19 cellular contexts compared by ENCODE assay signal in the genomic region with DNA sequence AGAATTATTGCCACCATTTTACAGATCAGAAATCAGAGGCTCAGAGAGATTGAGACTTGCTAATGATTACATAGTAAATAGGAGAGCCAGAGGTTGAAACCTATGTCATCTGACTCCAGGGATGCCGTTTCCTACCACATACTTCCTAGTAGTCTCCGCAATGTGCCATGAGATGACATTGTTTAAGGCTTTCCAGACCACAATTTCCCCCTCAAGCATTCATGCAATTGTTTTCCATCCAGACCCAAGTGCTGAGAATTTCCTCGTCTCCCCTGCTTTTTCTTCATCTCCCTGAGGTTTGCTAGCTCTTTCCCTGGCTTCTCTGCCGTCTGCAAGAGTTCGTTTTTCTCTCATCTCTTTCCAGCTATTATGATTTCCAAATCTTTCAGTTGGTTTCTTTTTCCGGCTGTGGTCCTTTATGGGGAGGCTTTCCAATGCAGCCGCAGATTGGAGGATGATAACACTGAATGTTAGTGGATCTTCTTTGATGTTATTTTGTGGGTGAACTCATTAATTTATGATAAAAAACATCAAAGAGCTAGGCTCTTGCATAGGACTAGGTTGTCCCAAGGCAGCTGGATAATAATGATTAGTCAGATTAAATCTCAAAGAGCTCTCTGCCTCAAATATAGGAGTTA. TPM values are rescaled to one million over a fixed set of nuclear protein-coding genes. Genes with fewer than 3 reads are reported as not detected.
A peak's percentile ranks its signal among the peaks of the same experiment; 100 is the strongest.
DNase-seq lines count a peak whose midpoint lies in the region; ATAC-seq, FAIRE-seq and TF ChIP-seq lines count a peak whose summit lies in the region.
"Had no signal": no experiment of that assay in that cellular context is flagged by ENCODE, and none has a peak within 500 bp of the region (broad histone marks: within the 10 kb centered on the region; RNA-seq: fewer than 3 reads in every experiment).

No MANE protein-coding gene starts in this region.

- TF ChIP-seq POLR2A in HCT116 (IDR thresholded peaks at IDR 0.05; ENCODE audit: borderline replicate concordance, extremely low read depth, insufficient read depth, insufficient read length) (no peak), H54 (IDR thresholded peaks at IDR 0.05; ENCODE audit: low read depth, low read length) (no peak), ovary (IDR thresholded peaks at IDR 0.05) (no peak)

- no peak for FAIRE-seq in H54 (lab: Jason Lieb, UNC)
- FAIRE-seq: K562 had no signal

- no peak overlapping the region for H3K27ac ChIP-seq in BLaER1 treated with 17β-estradiol and CSF1 and Interleukin-3, amounts not matched to agents 10 nM and 100 nM
- no peak overlapping the region for H3K27ac ChIP-seq in HCT116 (ENCODE audit: low read depth, low read length)
- H3K27ac ChIP-seq in PC-3 (ENCODE audit: low read length), result peak overlapping the region; percentile 49
- H3K27ac ChIP-seq in ovary, result no peak overlapping the region
- H3K27ac ChIP-seq: gastrocnemius medialis, thoracic aorta had no signal

- H3K36me3 ChIP-seq in BLaER1 treated with 17β-estradiol and CSF1 and Interleukin-3, amounts not matched to agents 10 nM and 100 nM, result no peaks in the 10 kb centered on the region
- H3K36me3 ChIP-seq in HCT116 (ENCODE audit: control insufficient read depth in 1 of 2, insufficient read depth in 2 of 2, low read length in 2 of 2), result no peaks in the 10 kb centered on the region
- no peaks in the 10 kb centered on the region for H3K36me3 ChIP-seq in PC-3 (ENCODE audit: low read depth, low read length)
- H3K36me3 ChIP-seq in ovary, result no peaks in the 10 kb centered on the region
- H3K36me3 ChIP-seq: BE2C, gastrocnemius medialis, thoracic aorta had no signal

- H4K20me1 ChIP-seq in BLaER1 treated with 17β-estradiol and CSF1 and Interleukin-3, amounts not matched to agents 10 nM and 100 nM, result peaks cover 0 to 10% (median 0%) of the 10 kb centered on the region in 11 experiments; a peak in 2 of 22 replicates
- H4K20me1 ChIP-seq in HCT116 (ENCODE audit: insufficient read depth), result no peaks in the 10 kb centered on the region
- no peaks in the 10 kb centered on the region for H4K20me1 ChIP-seq in PC-3 (ENCODE audit: low read length)

- BruUV-seq in HCT116 (replicated peaks; lab: Mats Ljungman, UMichigan) (no TSS peak), PC-3 (replicated peaks; lab: Mats Ljungman, UMichigan) (no TSS peak)

- H3F3A ChIP-seq in PC-3 (ENCODE audit: low read length, unreplicated experiment), result no peaks in the 10 kb centered on the region

- POLR2A ChIA-PET in HCT116 (lab: Charles Lee) (no interaction called here), PC-3 (lab: Charles Lee; ENCODE audit: unreplicated experiment) (interaction anchor here (0.5 to 0.6 kb wide), 2 partner anchors 55 to 248 kb away, joined by 3 read pairs; no protein-coding TSS in a partner anchor)

- no peak for TF ChIP-seq RAD21 in HCT116 (IDR thresholded peaks at IDR 0.05; ENCODE audit: low read depth)

- peak overlapping the region; percentile 49 to 76 (median 64) for H3K4me2 ChIP-seq in BLaER1 treated with 17β-estradiol and CSF1 and Interleukin-3, amounts not matched to agents 10 nM and 100 nM
- H3K4me2 ChIP-seq in HCT116 (ENCODE audit: low read length), result peak overlapping the region; percentile 20
- H3K4me2 ChIP-seq in PC-3 (ENCODE audit: low read length), result peak overlapping the region; percentile 46

- peaks cover 27 to 35% (median 31%) of the 10 kb centered on the region in 10 experiments for H3K4me1 ChIP-seq in BLaER1 treated with 17β-estradiol and CSF1 and Interleukin-3, amounts not matched to agents 10 nM and 100 nM
- H3K4me1 ChIP-seq in HCT116 (ENCODE audit: control insufficient read depth in 1 of 2, insufficient read depth in 2 of 2, low read length in 2 of 2), result peaks cover 13 to 29% of the 10 kb centered on the region in 2 experiments
- H3K4me1 ChIP-seq in PC-3 (ENCODE audit: insufficient read depth, low read length), result peaks cover 19% of the 10 kb centered on the region
- no peaks in the 10 kb centered on the region for H3K4me1 ChIP-seq in ovary (ENCODE audit: insufficient read depth)

- H3K9ac ChIP-seq in BLaER1 treated with 17β-estradiol and CSF1 and Interleukin-3, amounts not matched to agents 10 nM and 100 nM, result no peak overlapping the region
- H3K9ac ChIP-seq in HCT116 (ENCODE audit: low read length) (no peak overlapping the region), PC-3 (ENCODE audit: low read length) (no peak overlapping the region; the same call in 1 of the 2 replicates)

- H2AFZ ChIP-seq in HCT116 (ENCODE audit: low read depth, low read length, poor library complexity, severe bottlenecking) (no peak overlapping the region), PC-3 (ENCODE audit: low read length) (no peak overlapping the region)

- H3K79me2 ChIP-seq in HCT116 (ENCODE audit: insufficient read depth, low read length) (no peaks in the 10 kb centered on the region), PC-3 (ENCODE audit: low read length) (no peaks in the 10 kb centered on the region)

- no peak for TF ChIP-seq CTCF in HCT116 (IDR thresholded peaks at IDR 0.05 in 2 of 3, conservative IDR thresholded peaks at IDR 0.05 in 1 of 3; ENCODE audit: borderline replicate concordance in 1 of 3, insufficient read depth in 1 of 3, low read depth in 2 of 3, low read length in 2 of 3)
- TF ChIP-seq CTCF in PC-3 (conservative IDR thresholded peaks at IDR 0.05; ENCODE audit: low read depth, low read length), result no peak
- no peak for TF ChIP-seq CTCF in fibroblast of the aortic adventitia (IDR thresholded peaks at IDR 0.05; ENCODE audit: insufficient read depth, low read length)
- TF ChIP-seq CTCF in ovary (IDR thresholded peaks at IDR 0.05), result no peak

- H3K4me3 ChIP-seq in BLaER1 treated with 17β-estradiol and CSF1 and Interleukin-3, amounts not matched to agents 10 nM and 100 nM, result no peak overlapping the region
- H3K4me3 ChIP-seq in HCT116 (replicated peaks in 1 of 2; ENCODE audit: low read depth in 1 of 2, low read length in 2 of 2) (no peak overlapping the region), PC-3 (ENCODE audit: low read length) (no peak overlapping the region; the same call in 1 of the 2 replicates), fibroblast of the aortic adventitia (ENCODE audit: low read depth, low read length) (no peak overlapping the region), ovary (no peak overlapping the region)
- H3K4me3 ChIP-seq: gastrocnemius medialis, K562, thoracic aorta had no signal

- no peak for TF ChIP-seq EP300 in ovary (IDR thresholded peaks at IDR 0.05)

- RAD21 ChIA-PET in HCT116 (lab: Charles Lee; ENCODE audit: low non-redundant PET in 1 of 2, low total read pairs in 2 of 2, uncharacterized antibody in 2 of 2, unreplicated experiment in 2 of 2), result no interaction called here

- intact Hi-C loops in HCT116 (cut with micrococcal nuclease), result no loop called here
- intact Hi-C loops in PC-3 (cut with micrococcal nuclease), result no loop called here
- intact Hi-C loops in ovary (cut with DNase I), result no loop called here

- CTCF ChIA-PET in HCT116 (lab: Charles Lee) (interaction anchor here (0.9 kb wide), 1 partner anchor 15 kb away, joined by 3 read pairs; no protein-coding TSS in a partner anchor), PC-3 (lab: Charles Lee) (interaction anchor here (0.6 kb wide), 1 partner anchor 51 kb away, joined by 3 read pairs; no protein-coding TSS in a partner anchor)

- H3K27me3 ChIP-seq in BLaER1 treated with 17β-estradiol and CSF1 and Interleukin-3, amounts not matched to agents 10 nM and 100 nM, result peaks cover 0 to 10% (median 0%) of the 10 kb centered on the region in 11 experiments; a peak in 3 of 22 replicates
- H3K27me3 ChIP-seq in HCT116 (ENCODE audit: insufficient read depth, low read length) (no peaks in the 10 kb centered on the region), PC-3 (ENCODE audit: low read length) (no peaks in the 10 kb centered on the region), ovary (no peaks in the 10 kb centered on the region)
- H3K27me3 ChIP-seq: BE2C, gastrocnemius medialis had no signal

- H3K9me2 ChIP-seq in HCT116 (ENCODE audit: insufficient read depth) (no peaks in the 10 kb centered on the region), PC-3 (replicated peaks; ENCODE audit: low read length) (no peaks in the 10 kb centered on the region)

- DNase-seq in HCT116 (ENCODE audit: low read depth, low spot score), result no peak
- peak; percentile 40 for DNase-seq in PC-3
- DNase-seq in fibroblast of the aortic adventitia (ENCODE audit: low read depth), result peak; percentile 59
- no peak for DNase-seq in H54 (ENCODE audit: insufficient read length, low spot score)
- no peak for DNase-seq in ovary
- DNase-seq: activated CD8-positive, alpha-beta memory T cell treated with anti-CD3 and anti-CD28 coated beads, Interleukin-2, amount 10 ng/mL, durations not matched to agents 7 days and 5 days; amniotic stem cell; BE2C; DND-41; gastrocnemius medialis; stimulated activated CD4-positive, alpha-beta T cell treated with anti-CD3 and anti-CD28 coated beads, Interleukin-4, amount 100 ng/mL, for 4 hours; SW 1271 had no signal

- 52 to 61% (median 54%) methylated on average over 7 of the region's 7 CpGs for WGBS in ovary, 3 donors

- H3K9me3 ChIP-seq in BLaER1 treated with 17β-estradiol and CSF1 and Interleukin-3, amounts not matched to agents 10 nM and 100 nM (replicated peaks in 1 of 11), result peaks cover 0 to 17% (median 8%) of the 10 kb centered on the region in 11 experiments; a peak in 12 of 22 replicates
- H3K9me3 ChIP-seq in HCT116 (ENCODE audit: control insufficient read depth in 1 of 2, insufficient read depth in 1 of 2, low read depth in 1 of 2, low read length in 2 of 2) (no peaks in the 10 kb centered on the region), PC-3 (ENCODE audit: low read length) (no peaks in the 10 kb centered on the region), ovary (no peaks in the 10 kb centered on the region)
- H3K9me3 ChIP-seq: BE2C, gastrocnemius medialis, thoracic aorta had no signal

- ATAC-seq in HCT116 (no peak), PC-3 (no peak; the same call in 1 of the 2 replicates), HG03432 (IDR thresholded peaks at IDR 0.05; ENCODE audit: unreplicated experiment) (no peak), GM21786 (IDR thresholded peaks at IDR 0.05; ENCODE audit: unreplicated experiment) (no peak)
- ATAC-seq: activated CD8-positive, alpha-beta memory T cell treated with anti-CD3 and anti-CD28 coated beads, Interleukin-2, amount 10 ng/mL, durations not matched to agents 7 days and 5 days; gastrocnemius medialis; K562; Panc1; WTC11 had no signal

TF ChIP-seq in HCT116, 20 proteins besides CTCF, POLR2A, EP300 and RAD21 (continues in another document):
- TF ChIP-seq EZH2 (IDR thresholded peaks at IDR 0.05), result no peak
- TF ChIP-seq, protein P1, sequence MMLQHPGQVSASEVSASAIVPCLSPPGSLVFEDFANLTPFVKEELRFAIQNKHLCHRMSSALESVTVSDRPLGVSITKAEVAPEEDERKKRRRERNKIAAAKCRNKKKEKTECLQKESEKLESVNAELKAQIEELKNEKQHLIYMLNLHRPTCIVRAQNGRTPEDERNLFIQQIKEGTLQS (IDR thresholded peaks at IDR 0.05), result no peak
- TF ChIP-seq FOSL1 (IDR thresholded peaks at IDR 0.05; ENCODE audit: low read depth), result no peak
- TF ChIP-seq EZH2phosphoT487 (IDR thresholded peaks at IDR 0.05; ENCODE audit: borderline replicate concordance), result no peak
- no peak for TF ChIP-seq SIN3A (IDR thresholded peaks at IDR 0.05; ENCODE audit: low read depth)

RNA-seq across cellular contexts. Expression of gene GOLGA7B, which starts 6.9 kb away (rescaled TPM):
- 1.0 TPM for total RNA-seq in HCT116 (2021; ENCODE audit: unreplicated experiment)
- polyA plus RNA-seq in HCT116 (2012), result 1.00 and 1.2 TPM in 2 replicates
- 0.26 and 0.29 TPM in 2 replicates for total RNA-seq in PC-3 (2014; rRNA removed)
- not detected in 2 replicates for total RNA-seq in fibroblast of the aortic adventitia (ENCODE audit: low replicate concordance)
- under 1 TPM in 5 of 7 donors, not detected in 2; under 0.01 to 0.22 (median 0.05) TPM for total RNA-seq in ovary
- polyA plus RNA-seq in ovary, result under 1 TPM; 0.02 to 0.30 TPM

Comparison
In these comparisons a context has a peak if more than half of its experiments do, and no peak if none do; other contexts are left out.
1. DNase-seq: peak in PC-3 (single experiment) and fibroblast of the aortic adventitia (single experiment); none in HCT116 (single experiment), H54 (single experiment) and ovary (0 of 5).
2. Peak in every context shown above with its lines, with median percentiles within 50 percentile points of each other: H3K4me2 ChIP-seq.